In genomic region chr3:52684184-52684583, GRCh38 we compare ENCODE assay signal across 10 cellular contexts. TPM values are rescaled to one million over a fixed set of nuclear protein-coding genes. Genes with fewer than 3 reads are reported as not detected.
DNase-seq lines count a peak whose midpoint lies in the region; ATAC-seq, FAIRE-seq and TF ChIP-seq lines count a peak whose summit lies in the region.
"Had no signal": no experiment of that assay in that cellular context is flagged by ENCODE, and none has a peak within 500 bp of the region (broad histone marks: within the 10 kb centered on the region; RNA-seq: fewer than 3 reads in every experiment).

No MANE protein-coding gene starts in this region.

- H3K27ac ChIP-seq in kidney (ENCODE audit: low read depth in 2 of 2, low read length in 2 of 2) (no peak overlapping the region), stomach (peak overlapping the region in 3 of 5 donors; percentile 93 to 100 (median 96))

- CTCF ChIA-PET in activated CD4-positive, alpha-beta memory T cell treated with anti-CD3 and anti-CD28 coated beads, Interleukin-2, amount 10 ng/mL, durations not matched to agents 7 days and 5 days (lab: Charles Lee): interaction anchor here (1.0 kb wide), 1 partner anchor 272 kb away, joined by 7 read pairs; no protein-coding TSS in a partner anchor

- H3K9me3 ChIP-seq in kidney (ENCODE audit: control insufficient read depth in 1 of 2, low read length in 2 of 2) (no peaks in the 10 kb centered on the region), stomach (no peaks in the 10 kb centered on the region)

- H3K36me3 Mint-ChIP-seq in activated CD4-positive, alpha-beta T cell treated with anti-CD3 and anti-CD28 coated beads, Interleukin-2, amount 10 ng/mL, durations not matched to agents 24 days and 14 days (ENCODE audit: low read depth): peaks cover 60% of the 10 kb centered on the region
- H3K36me3 Mint-ChIP-seq in activated CD4-positive, alpha-beta memory T cell treated with anti-CD3 and anti-CD28 coated beads, Interleukin-2, amount 10 ng/mL, durations not matched to agents 7 days and 5 days (ENCODE audit: low read depth): peaks cover 65% of the 10 kb centered on the region

- peak overlapping the region; percentile 90 to 93 for H3K4me3 ChIP-seq in kidney (ENCODE audit: low read length in 2 of 2)
- H3K4me3 ChIP-seq in stomach: peak overlapping the region in 2 of 4 donors; percentile 85 to 86
- H3K4me3 ChIP-seq: lung had no signal

- H3K4me1 Mint-ChIP-seq in activated CD4-positive, alpha-beta T cell treated with anti-CD3 and anti-CD28 coated beads, Interleukin-2, amount 10 ng/mL, durations not matched to agents 24 days and 14 days: peaks cover 61% of the 10 kb centered on the region
- peaks cover 83% of the 10 kb centered on the region for H3K4me1 Mint-ChIP-seq in activated CD4-positive, alpha-beta memory T cell treated with anti-CD3 and anti-CD28 coated beads, Interleukin-2, amount 10 ng/mL, durations not matched to agents 7 days and 5 days

- H3K27me3 ChIP-seq in stomach: no peaks in the 10 kb centered on the region

- H3K4me3 Mint-ChIP-seq in activated CD4-positive, alpha-beta T cell treated with anti-CD3 and anti-CD28 coated beads, Interleukin-2, amount 10 ng/mL, durations not matched to agents 24 days and 14 days: peak overlapping the region; percentile 96
- peak overlapping the region; percentile 87 for H3K4me3 Mint-ChIP-seq in activated CD4-positive, alpha-beta memory T cell treated with anti-CD3 and anti-CD28 coated beads, Interleukin-2, amount 10 ng/mL, durations not matched to agents 7 days and 5 days

- no peak for DNase-seq in activated CD4-positive, alpha-beta T cell treated with anti-CD3 and anti-CD28 coated beads, Interleukin-2, amount 10 ng/mL, durations not matched to agents 24 days and 14 days
- DNase-seq in activated CD4-positive, alpha-beta T cell treated with anti-CD3 and anti-CD28 coated beads for 4 hours: no peak
- no peak for DNase-seq in activated CD4-positive, alpha-beta memory T cell treated with anti-CD3 and anti-CD28 coated beads, Interleukin-2, amount 10 ng/mL, durations not matched to agents 7 days and 5 days
- DNase-seq in kidney (no peak), stomach (no peak), NCI-H748 treated with DMSO at 0.1 percent for 48 hours (lab: John Stamatoyannopoulos, UW) (no peak), NCI-H1092 treated with DMSO at 0.1 percent for 48 hours (lab: John Stamatoyannopoulos, UW) (no peak)
- DNase-seq: NCI-H1694 treated with DMSO at 0.1 percent for 48 hours had no signal

- intact Hi-C loops in activated CD4-positive, alpha-beta T cell treated with anti-CD3 and anti-CD28 coated beads, Interleukin-2, amount 10 ng/mL, durations not matched to agents 24 days and 14 days (cut with micrococcal nuclease): loop anchor here (5.0 to 10.0 kb wide), 3 partner anchors 62 to 409 kb away; partner anchors contain the start of genes NISCH, TNNC1 and WDR82
- intact Hi-C loops in kidney (cut with DNase I): no loop called here
- intact Hi-C loops in stomach (cut with DNase I; ENCODE audit: low total_unique reads): no loop called here

- 40 to 53% (median 43%) methylated on average over 5 of the region's 5 CpGs for WGBS in stomach, 5 donors

- no peak for ATAC-seq in HG03159 (IDR thresholded peaks at IDR 0.05; ENCODE audit: unreplicated experiment)

- H3K9ac ChIP-seq in kidney (ENCODE audit: low read length in 2 of 2): no peak overlapping the region

- H3K4me1 ChIP-seq in kidney (ENCODE audit: control insufficient read depth in 1 of 2, insufficient read depth in 1 of 2, low read depth in 1 of 2, low read length in 2 of 2) (peaks cover 22 to 28% of the 10 kb centered on the region in 2 donors), stomach (peaks cover 28 to 87% (median 70%) of the 10 kb centered on the region in 4 donors)

- TF ChIP-seq CTCF in kidney (IDR thresholded peaks at IDR 0.05; ENCODE audit: borderline replicate concordance, extremely low read depth, insufficient read depth): no peak
- TF ChIP-seq CTCF in stomach (IDR thresholded peaks at IDR 0.05): no peak

- no peaks in the 10 kb centered on the region for H3K9me3 Mint-ChIP-seq in activated CD4-positive, alpha-beta T cell treated with anti-CD3 and anti-CD28 coated beads, Interleukin-2, amount 10 ng/mL, durations not matched to agents 24 days and 14 days
- no peaks in the 10 kb centered on the region for H3K9me3 Mint-ChIP-seq in activated CD4-positive, alpha-beta memory T cell treated with anti-CD3 and anti-CD28 coated beads, Interleukin-2, amount 10 ng/mL, durations not matched to agents 7 days and 5 days

- POLR2A ChIA-PET in activated CD4-positive, alpha-beta memory T cell treated with anti-CD3 and anti-CD28 coated beads, Interleukin-2, amount 10 ng/mL, durations not matched to agents 7 days and 5 days (lab: Charles Lee): interaction anchor here (1.1 to 6.3 kb wide), 6 partner anchors 12 to 361 kb away, joined by 4 to 78 read pairs (median 8); partner anchors contain the start of genes GLT8D1, SFMBT1 and SPCS1

- peak overlapping the region; percentile 85 for H3K27ac Mint-ChIP-seq in activated CD4-positive, alpha-beta T cell treated with anti-CD3 and anti-CD28 coated beads, Interleukin-2, amount 10 ng/mL, durations not matched to agents 24 days and 14 days
- H3K27ac Mint-ChIP-seq in activated CD4-positive, alpha-beta memory T cell treated with anti-CD3 and anti-CD28 coated beads, Interleukin-2, amount 10 ng/mL, durations not matched to agents 7 days and 5 days: peak overlapping the region; percentile 89

- TF ChIP-seq EP300 in stomach (IDR thresholded peaks at IDR 0.05): no peak

- H3K36me3 ChIP-seq in kidney (ENCODE audit: control insufficient read depth in 1 of 2, insufficient read depth in 2 of 2, low read length in 2 of 2): peaks cover 21 to 31% of the 10 kb centered on the region in 2 donors
- H3K36me3 ChIP-seq in stomach: peaks cover 20 to 41% (median 37%) of the 10 kb centered on the region in 4 donors

- peaks cover 1% of the 10 kb centered on the region for H3K27me3 Mint-ChIP-seq in activated CD4-positive, alpha-beta T cell treated with anti-CD3 and anti-CD28 coated beads, Interleukin-2, amount 10 ng/mL, durations not matched to agents 24 days and 14 days
- no peaks in the 10 kb centered on the region for H3K27me3 Mint-ChIP-seq in activated CD4-positive, alpha-beta memory T cell treated with anti-CD3 and anti-CD28 coated beads, Interleukin-2, amount 10 ng/mL, durations not matched to agents 7 days and 5 days

- no peak for FAIRE-seq in kidney (lab: Jason Lieb, UNC)

- no peak for TF ChIP-seq POLR2A in stomach (IDR thresholded peaks at IDR 0.05)

RNA-seq across cellular contexts. Expression of gene PBRM1, which starts 1.5 kb away (rescaled TPM):
- total RNA-seq in activated CD4-positive, alpha-beta T cell treated with anti-CD3 and anti-CD28 coated beads, Interleukin-2, amount 10 ng/mL, durations not matched to agents 24 days and 14 days: 65.7 and 67.8 TPM in 2 replicates
- 10 to 100 TPM; 69.0 to 70.2 TPM for total RNA-seq in activated CD4-positive, alpha-beta memory T cell treated with anti-CD3 and anti-CD28 coated beads, Interleukin-2, amount 10 ng/mL, durations not matched to agents 7 days and 5 days
- 56.2 TPM for total RNA-seq in kidney
- polyA plus RNA-seq in kidney (ENCODE audit: insufficient read depth, low read depth, low replicate concordance): 4.1 TPM
- 100 to 1,000 TPM in 3 of 5 donors, 10 to 100 TPM in 2; 55.0 to 130 (median 105) TPM for total RNA-seq in stomach
- polyA plus RNA-seq in stomach: 1 to 10 TPM; 6.0 to 8.4 (median 7.8) TPM

RNA-seq across cellular contexts. Expression of gene GNL3, which starts 1.6 kb away (rescaled TPM):
- 254 and 267 TPM in 2 replicates for total RNA-seq in activated CD4-positive, alpha-beta T cell treated with anti-CD3 and anti-CD28 coated beads, Interleukin-2, amount 10 ng/mL, durations not matched to agents 24 days and 14 days
- 10 to 100 TPM; 66.8 to 67.5 TPM for total RNA-seq in activated CD4-positive, alpha-beta memory T cell treated with anti-CD3 and anti-CD28 coated beads, Interleukin-2, amount 10 ng/mL, durations not matched to agents 7 days and 5 days
- total RNA-seq in kidney: 47.8 TPM
- polyA plus RNA-seq in kidney (ENCODE audit: insufficient read depth, low read depth, low replicate concordance): 27.9 TPM
- 100 to 1,000 TPM in 1 of 5 donors, 10 to 100 TPM in 3, 1 to 10 TPM in 1; 5.8 to 114 (median 88.9) TPM for total RNA-seq in stomach
- polyA plus RNA-seq in stomach: 10 to 100 TPM; 37.9 to 69.1 (median 55.3) TPM

RNA-seq across cellular contexts. Expression of gene GLT8D1, which starts 21.4 kb away (rescaled TPM):
- total RNA-seq in activated CD4-positive, alpha-beta T cell treated with anti-CD3 and anti-CD28 coated beads, Interleukin-2, amount 10 ng/mL, durations not matched to agents 24 days and 14 days: 38.7 and 39.0 TPM in 2 replicates
- 10 to 100 TPM; 43.4 to 46.7 TPM for total RNA-seq in activated CD4-positive, alpha-beta memory T cell treated with anti-CD3 and anti-CD28 coated beads, Interleukin-2, amount 10 ng/mL, durations not matched to agents 7 days and 5 days
- total RNA-seq in kidney (60.4 TPM), stomach (10 to 100 TPM in 4 of 5 donors, 1 to 10 TPM in 1; 9.4 to 81.9 (median 23.5) TPM)
- polyA plus RNA-seq in kidney (ENCODE audit: insufficient read depth, low read depth, low replicate concordance) (62.1 TPM), stomach (10 to 100 TPM; 19.9 to 29.8 (median 24.7) TPM)

RNA-seq across cellular contexts. Expression of gene SPCS1, which starts 21.7 kb away (rescaled TPM):
- total RNA-seq in activated CD4-positive, alpha-beta T cell treated with anti-CD3 and anti-CD28 coated beads, Interleukin-2, amount 10 ng/mL, durations not matched to agents 24 days and 14 days: 134 and 135 TPM in 2 replicates
- 100 to 1,000 TPM; 107 to 108 TPM for total RNA-seq in activated CD4-positive, alpha-beta memory T cell treated with anti-CD3 and anti-CD28 coated beads, Interleukin-2, amount 10 ng/mL, durations not matched to agents 7 days and 5 days
- total RNA-seq in kidney (124 TPM), stomach (100 to 1,000 TPM in 1 of 5 donors, 10 to 100 TPM in 2, 1 to 10 TPM in 1, under 1 TPM in 1; 0.58 to 332 (median 57.5) TPM)
- polyA plus RNA-seq in kidney (ENCODE audit: insufficient read depth, low read depth, low replicate concordance) (265 TPM), stomach (100 to 1,000 TPM; 108 to 148 (median 118) TPM)

Comparison
In these comparisons a context has a peak if more than half of its experiments do, and no peak if none do; other contexts are left out.
1. H3K27ac ChIP-seq: peak in stomach (3 of 5); none in kidney (0 of 2).